8 cellular contexts compared by ENCODE assay signal in genomic region chr15:65856821-65857455, GRCh38. TPM values are rescaled to one million over a fixed set of nuclear protein-coding genes. Genes with fewer than 3 reads are reported as not detected.
A peak's percentile ranks its signal among the peaks of the same experiment; 100 is the strongest.
DNase-seq lines count a peak whose midpoint lies in the region; ATAC-seq, FAIRE-seq and TF ChIP-seq lines count a peak whose summit lies in the region.

No MANE protein-coding gene starts in this region.

- intact Hi-C loops in vagina (cut with DNase I), result no loop called here

- no peaks in the 10 kb centered on the region for H3K4me1 ChIP-seq in A549
- peaks cover 21% of the 10 kb centered on the region for H3K4me1 ChIP-seq in OCI-LY1 (ENCODE audit: insufficient read depth, low read length, severe bottlenecking)
- H3K4me1 ChIP-seq in vagina, result no peaks in the 10 kb centered on the region

- peak; percentile 89 to 90 for ATAC-seq in A549
- ATAC-seq in GM21526 (IDR thresholded peaks at IDR 0.05; ENCODE audit: low FRiP score, unreplicated experiment), result no peak

- no peak overlapping the region for H2AFZ ChIP-seq in OCI-LY1 (ENCODE audit: low read length)

- CTCF ChIA-PET in A549 (lab: Yijun Ruan, JAX), result interaction anchor here (0.6 to 7.8 kb wide), 47 partner anchors 10 to 519 kb away, joined by 3 to 80 read pairs (median 4); partner anchors contain the start of genes INTS14 and RAB11A

- peak; percentile 92 for TF ChIP-seq CTCF in A549 (IDR thresholded peaks at IDR 0.05)
- TF ChIP-seq CTCF in GM12872 (IDR thresholded peaks at IDR 0.05; ENCODE audit: insufficient read depth, low read depth, low read length), result peak; percentile 87
- peak; percentile 86 for TF ChIP-seq CTCF in OCI-LY1 (IDR thresholded peaks at IDR 0.05; ENCODE audit: low read length)
- peak; percentile 86 for TF ChIP-seq CTCF in fibroblast of the aortic adventitia (IDR thresholded peaks at IDR 0.05; ENCODE audit: insufficient read depth, low read length)
- peak; percentile 48 to 60 (median 54) for TF ChIP-seq CTCF in vagina (IDR thresholded peaks at IDR 0.05)

- 54% methylated on average over 12 of the region's 12 CpGs for WGBS in A549 (ENCODE audit: missing lambda C conversion rate)

- FAIRE-seq in A549 (lab: Jason Lieb, UNC), result no peak

- H3K36me3 ChIP-seq in OCI-LY1 (ENCODE audit: insufficient read depth, low read length) (no peaks in the 10 kb centered on the region), vagina (no peaks in the 10 kb centered on the region)

- peak; percentile 55 to 56; a peak in 4 of 5 replicates for TF ChIP-seq RAD21 in A549 (conservative IDR thresholded peaks at IDR 0.05 in 1 of 2, IDR thresholded peaks at IDR 0.05 in 1 of 2)

- H3K4me2 ChIP-seq in A549 (no peak overlapping the region), OCI-LY1 (ENCODE audit: low read length) (0 out of 2 replicates have a peak overlapping the region, but pooled peaks have one; percentile 38)

- no peak overlapping the region for H3K9ac ChIP-seq in OCI-LY1 (ENCODE audit: low read length)

- no peak for TF ChIP-seq EP300 in A549 (IDR thresholded peaks at IDR 0.05)

- POLR2A ChIA-PET in A549 (lab: Yijun Ruan, JAX), result interaction anchor here (2.3 kb wide), 1 partner anchor 12 kb away, joined by 13 read pairs; the partner anchor contains the start of gene RAB11A

- H3K9me3 ChIP-seq in A549 (no peaks in the 10 kb centered on the region), OCI-LY1 (ENCODE audit: low read length) (no peaks in the 10 kb centered on the region), vagina (no peaks in the 10 kb centered on the region)

- no peaks in the 10 kb centered on the region for H3K27me3 ChIP-seq in OCI-LY1 (ENCODE audit: insufficient read depth, low read length)
- H3K27me3 ChIP-seq in vagina, result no peaks in the 10 kb centered on the region

- H3K79me2 ChIP-seq in OCI-LY1 (ENCODE audit: insufficient read depth, low read length), result no peaks in the 10 kb centered on the region

- H3K4me3 ChIP-seq in A549 (no peak overlapping the region), OCI-LY1 (ENCODE audit: low read depth, low read length, poor library complexity, severe bottlenecking) (no peak overlapping the region), fibroblast of the aortic adventitia (ENCODE audit: low read depth, low read length) (no peak overlapping the region), vagina (no peak overlapping the region)

- H3F3A ChIP-seq in OCI-LY1 (ENCODE audit: insufficient read depth, low read length), result no peaks in the 10 kb centered on the region

- no peaks in the 10 kb centered on the region for H4K20me1 ChIP-seq in OCI-LY1 (ENCODE audit: insufficient read depth, low read length)

- DNase-seq in A549 (ENCODE audit: low read depth in 1 of 2, low spot score in 1 of 2) (peak; percentile 57 to 77), fibroblast of the aortic adventitia (ENCODE audit: low read depth) (peak; percentile 65), pons (ENCODE audit: low spot score) (peak; percentile 45), vagina (ENCODE audit: extremely low spot score in 2 of 2) (no peak)
- peak; percentile 78 for DNase-seq in activated T-cell treated with anti-CD3 and anti-CD28 coated beads, Interleukin-2, amount 50 U/mL, for 1 hour

- TF ChIP-seq POLR2A in A549 (IDR thresholded peaks at IDR 0.05; ENCODE audit: low read length) (no peak), vagina (IDR thresholded peaks at IDR 0.05) (no peak)

- H3K9me2 ChIP-seq in OCI-LY1 (ENCODE audit: low read depth, low read length), result no peaks in the 10 kb centered on the region

- H3K27ac ChIP-seq in A549, result no peak overlapping the region
- H3K27ac ChIP-seq in OCI-LY1 (ENCODE audit: low read depth, low read length, poor library complexity, severe bottlenecking), result no peak overlapping the region
- no peak overlapping the region for H3K27ac ChIP-seq in vagina

TF ChIP-seq in A549, 52 proteins besides CTCF, POLR2A, EP300 and RAD21:
- TF ChIP-seq SMC3 (IDR thresholded peaks at IDR 0.05), result peak; percentile 82
- TF ChIP-seq ZFP36 (IDR thresholded peaks at IDR 0.05; ENCODE audit: borderline replicate concordance, partially characterized antibody), result no peak

RNA-seq across cellular contexts. Expression of gene RAB11A, which starts 12.4 kb away (rescaled TPM):
- polyA plus RNA-seq in A549 (2011; rRNA removed) (527 and 551 TPM in 2 replicates), A549 (2017; fragmentation: RNase III; extraction: RNeasy Plus Mini Kit Qiagen cat#74134 plus additional on column Dnase treatment) (306 to 335 TPM (median 316 TPM) in 3 replicates)
- 261 and 300 TPM in 2 replicates for polyA plus RNA-seq in A549 (2012; cell fraction: cytosol; rRNA removed)
- polyA plus RNA-seq in A549 (2012; cell fraction: nucleus; rRNA removed), result 125 and 150 TPM in 2 replicates
- polyA minus RNA-seq in A549 (2011; rRNA and poly(A)+ RNA removed), result 84.0 and 108 TPM in 2 replicates
- total RNA-seq in fibroblast of the aortic adventitia (ENCODE audit: low replicate concordance) (84.5 and 218 TPM in 2 replicates), vagina (151 TPM)

Comparison
In these comparisons a context has a peak if more than half of its experiments do, and no peak if none do; other contexts are left out.
1. DNase-seq: peak in A549 (2 of 2), activated T-cell treated with anti-CD3 and anti-CD28 coated beads, Interleukin-2, amount 50 U/mL, for 1 hour (single experiment), fibroblast of the aortic adventitia (single experiment) and pons (single experiment); none in vagina (0 of 2).
2. Peak in every context shown above with its lines, with median percentiles within 50 percentile points of each other: CTCF ChIP-seq.